19 cellular contexts compared by ENCODE assay signal in the genomic region with DNA sequence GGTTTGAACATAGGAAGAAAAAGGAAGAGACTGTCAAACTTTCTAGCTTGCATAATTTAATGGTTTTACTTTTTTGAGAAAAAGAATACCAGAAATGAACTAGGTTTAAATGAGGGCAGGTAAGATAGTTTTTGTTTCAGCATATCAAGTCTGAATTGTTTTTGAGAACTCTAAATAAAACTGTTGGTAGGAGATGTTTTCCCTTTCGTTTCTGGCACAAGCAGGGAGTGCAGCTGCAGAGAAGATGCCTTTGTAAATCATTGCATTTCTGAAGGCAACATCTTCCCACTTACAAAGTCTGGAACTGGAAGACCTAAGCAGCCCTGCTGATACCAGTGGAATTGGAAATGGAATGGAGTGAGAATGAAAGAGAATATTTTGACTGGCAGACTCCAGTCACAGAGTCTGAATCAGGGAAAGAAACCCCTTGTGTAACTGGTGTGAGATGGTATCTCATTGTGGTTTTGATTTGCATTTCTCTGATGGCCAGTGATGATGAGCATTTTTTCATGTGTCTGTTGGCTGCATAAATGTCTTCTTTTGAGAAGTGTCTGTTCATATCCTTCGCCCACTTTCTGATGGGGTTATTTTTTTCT.
DNase-seq lines count a peak whose midpoint lies in the region; FAIRE-seq and TF ChIP-seq lines count a peak whose summit lies in the region.
"Had no signal": no experiment of that assay in that cellular context is flagged by ENCODE, and none has a peak within 500 bp of the region (broad histone marks: within the 10 kb centered on the region; RNA-seq: fewer than 3 reads in every experiment).

No MANE protein-coding gene starts in this region.

- H3K27ac Mint-ChIP-seq in nephron, result peak overlapping the region in 2 of 3 experiments; percentile 69 to 85
- H3K27ac Mint-ChIP-seq: CD8-positive, alpha-beta T cell had no signal

- H2AFZ ChIP-seq in KMS-11 (ENCODE audit: low read depth), result peak overlapping the region; percentile 39; the same call in 1 of the 2 replicates

- H3K4me1 Mint-ChIP-seq in nephron, result peaks cover 28% of the 10 kb centered on the region

- H3K27me3 ChIP-seq in KMS-11 (ENCODE audit: insufficient read depth, low read depth), result no peaks in the 10 kb centered on the region
- H3K27me3 ChIP-seq: BLaER1 treated with 17β-estradiol and CSF1 and Interleukin-3, amounts not matched to agents 10 nM and 100 nM; Peyer's patch had no signal

- peaks cover 18% of the 10 kb centered on the region for H3K9me3 Mint-ChIP-seq in nephron
- H3K9me3 Mint-ChIP-seq: CD8-positive, alpha-beta T cell had no signal

- no peaks in the 10 kb centered on the region for H3K36me3 ChIP-seq in KMS-11 (ENCODE audit: insufficient read depth)
- H3K36me3 ChIP-seq: BLaER1 treated with 17β-estradiol and CSF1 and Interleukin-3, amounts not matched to agents 10 nM and 100 nM; Peyer's patch had no signal

- H3K4me3 Mint-ChIP-seq in nephron, result no peak overlapping the region
- H3K4me3 Mint-ChIP-seq: CD8-positive, alpha-beta T cell had no signal

- no peak overlapping the region for H3K4me3 ChIP-seq in KMS-11 (IDR thresholded peaks at IDR 0.05; ENCODE audit: insufficient read depth, low read depth, low read length)
- no peak overlapping the region for H3K4me3 ChIP-seq in choroid plexus epithelial cell (ENCODE audit: low read depth, low read length)
- H3K4me3 ChIP-seq: BLaER1 treated with 17β-estradiol and CSF1 and Interleukin-3, amounts not matched to agents 10 nM and 100 nM; K562; Peyer's patch; SK-N-MC had no signal

- H3K79me2 ChIP-seq in KMS-11 (ENCODE audit: insufficient read depth, low read depth), result no peaks in the 10 kb centered on the region

- H4K20me1 ChIP-seq in KMS-11 (ENCODE audit: insufficient read depth), result no peaks in the 10 kb centered on the region
- H4K20me1 ChIP-seq: BLaER1 treated with 17β-estradiol and CSF1 and Interleukin-3, amounts not matched to agents 10 nM and 100 nM had no signal

- no peak for TF ChIP-seq CTCF in KMS-11 (conservative IDR thresholded peaks at IDR 0.05; ENCODE audit: low read depth, low read length)
- TF ChIP-seq CTCF in choroid plexus epithelial cell (conservative IDR thresholded peaks at IDR 0.05; ENCODE audit: low read depth, low read length), result no peak
- no peak for TF ChIP-seq CTCF in nephron (IDR thresholded peaks at IDR 0.05; ENCODE audit: unreplicated experiment in 3 of 3)
- no peak for TF ChIP-seq CTCF in GM20000 (IDR thresholded peaks at IDR 0.05; ENCODE audit: extremely low read depth, missing control alignments)

- H3K36me3 Mint-ChIP-seq in nephron (ENCODE audit: low read depth), result peaks cover 9% of the 10 kb centered on the region
- H3K36me3 Mint-ChIP-seq: CD8-positive, alpha-beta T cell had no signal

- H3K27me3 Mint-ChIP-seq in nephron (ENCODE audit: low read depth), result peaks cover 5% of the 10 kb centered on the region

- peak overlapping the region; percentile 28; the same call in 1 of the 2 replicates for H3K27ac ChIP-seq in KMS-11
- H3K27ac ChIP-seq: BLaER1 treated with 17β-estradiol and CSF1 and Interleukin-3, amounts not matched to agents 10 nM and 100 nM; Peyer's patch; SK-N-MC had no signal

- no peak for FAIRE-seq in GM19239 (lab: Jason Lieb, UNC)
- FAIRE-seq: K562 had no signal

- H3K4me1 ChIP-seq in KMS-11 (ENCODE audit: low read depth, poor library complexity, severe bottlenecking), result peaks cover 7% of the 10 kb centered on the region
- H3K4me1 ChIP-seq: BLaER1 treated with 17β-estradiol and CSF1 and Interleukin-3, amounts not matched to agents 10 nM and 100 nM; Peyer's patch had no signal

- no peak overlapping the region for H3K9ac ChIP-seq in KMS-11
- H3K9ac ChIP-seq: BLaER1 treated with 17β-estradiol and CSF1 and Interleukin-3, amounts not matched to agents 10 nM and 100 nM had no signal

- DNase-seq in GM03348 (ENCODE audit: low spot score) (peak; percentile 4), choroid plexus epithelial cell (ENCODE audit: low read depth) (peak; percentile 7), GM19239 (ENCODE audit: insufficient read length, low spot score) (no peak), GM20000 (ENCODE audit: low spot score) (no peak), NCI-H2171 treated with DMSO at 0.1 percent for 48 hours (lab: John Stamatoyannopoulos, UW) (no peak), pons (ENCODE audit: low spot score) (no peak)
- DNase-seq: Calu3; CD8-positive, alpha-beta T cell; GOT3; MV-4-11; NCI-H1694 treated with DMSO at 0.1 percent for 48 hours; NCI-H510A; Peyer's patch; Right ventricle myocardium superior had no signal

- H3K4me2 ChIP-seq in KMS-11, result peak overlapping the region; percentile 20
- H3K4me2 ChIP-seq: BLaER1 treated with 17β-estradiol and CSF1 and Interleukin-3, amounts not matched to agents 10 nM and 100 nM had no signal

Comparison
In these comparisons a context has a peak if more than half of its experiments do, and no peak if none do; other contexts are left out.
1. DNase-seq: peak in GM03348 (single experiment) and choroid plexus epithelial cell (single experiment); none in GM19239 (single experiment), GM20000 (single experiment), NCI-H2171 treated with DMSO at 0.1 percent for 48 hours (single experiment) and pons (single experiment).